ENCODE assay signal across 22 cellular contexts in genomic region chr6:109580519-109580918, GRCh38.
DNase-seq lines count a peak whose midpoint lies in the region; ATAC-seq and TF ChIP-seq lines count a peak whose summit lies in the region.
"Had no signal": no experiment of that assay in that cellular context is flagged by ENCODE, and none has a peak within 500 bp of the region (broad histone marks: within the 10 kb centered on the region; RNA-seq: fewer than 3 reads in every experiment).

No MANE protein-coding gene starts in this region.

- no peaks in the 10 kb centered on the region for H3K79me1 ChIP-seq in mesenchymal stem cell (replicated peaks; ENCODE audit: low read length, poor library complexity, severe bottlenecking)

- 69 to 78% methylated on average over 6 to 8 of the region's 8 CpGs for WGBS in endodermal cell (ENCODE audit: insufficient coverage in 1 of 2, insufficient read length in 1 of 2), 2 experiments
- WGBS in mesenchymal stem cell = 67% methylated on average over 8 of the region's 8 CpGs
- 87 to 89% methylated on average over 8 of the region's 8 CpGs for WGBS in thyroid gland, 2 donors

- no peaks in the 10 kb centered on the region for H3K36me3 Mint-ChIP-seq in endodermal cell (ENCODE audit: low read depth)
- H3K36me3 Mint-ChIP-seq in stimulated activated memory B cell treated with anti-CD40 and anti-IgM and Interleukin-4, amounts not matched to agents 10 μg/mL and 1 μg/mL and 100 μg/mL, for 72 hours = peaks cover 40% of the 10 kb centered on the region

- H3K23ac ChIP-seq in mesenchymal stem cell (ENCODE audit: low read length in 2 of 2) = no peak overlapping the region

- H3K4me3 Mint-ChIP-seq in endodermal cell = no peak overlapping the region
- H3K4me3 Mint-ChIP-seq in stimulated activated memory B cell treated with anti-CD40 and anti-IgM and Interleukin-4, amounts not matched to agents 10 μg/mL and 1 μg/mL and 100 μg/mL, for 72 hours = no peak overlapping the region
- H3K4me3 Mint-ChIP-seq: activated CD4-positive, alpha-beta T cell treated with anti-CD3 and anti-CD28 coated beads, Interleukin-2, amount 10 ng/mL, durations not matched to agents 7 days and 5 days; CD8-positive, alpha-beta T cell; immature natural killer cell had no signal

- no peaks in the 10 kb centered on the region for H3K4me1 Mint-ChIP-seq in endodermal cell
- no peaks in the 10 kb centered on the region for H3K4me1 Mint-ChIP-seq in stimulated activated memory B cell treated with anti-CD40 and anti-IgM and Interleukin-4, amounts not matched to agents 10 μg/mL and 1 μg/mL and 100 μg/mL, for 72 hours
- H3K4me1 Mint-ChIP-seq: activated CD4-positive, alpha-beta T cell treated with anti-CD3 and anti-CD28 coated beads, Interleukin-2, amount 10 ng/mL, durations not matched to agents 7 days and 5 days; immature natural killer cell had no signal

- peak overlapping the region; percentile 1 for H3K27ac Mint-ChIP-seq in endodermal cell
- H3K27ac Mint-ChIP-seq in stimulated activated memory B cell treated with anti-CD40 and anti-IgM and Interleukin-4, amounts not matched to agents 10 μg/mL and 1 μg/mL and 100 μg/mL, for 72 hours = no peak overlapping the region
- H3K27ac Mint-ChIP-seq: activated CD4-positive, alpha-beta T cell treated with anti-CD3 and anti-CD28 coated beads, Interleukin-2, amount 10 ng/mL, durations not matched to agents 7 days and 5 days; CD8-positive, alpha-beta T cell; immature natural killer cell had no signal

- no peaks in the 10 kb centered on the region for H3K9me3 ChIP-seq in SK-N-MC (ENCODE audit: low read depth, low read length)
- no peaks in the 10 kb centered on the region for H3K9me3 ChIP-seq in endodermal cell (ENCODE audit: control insufficient read depth, low read length)
- peaks cover 5% of the 10 kb centered on the region for H3K9me3 ChIP-seq in mesenchymal stem cell (ENCODE audit: control insufficient read depth, low read length)
- H3K9me3 ChIP-seq in vagina = no peaks in the 10 kb centered on the region
- H3K9me3 ChIP-seq in thyroid gland = no peaks in the 10 kb centered on the region

- intact Hi-C loops in vagina (cut with DNase I) = no loop called here
- intact Hi-C loops in thyroid gland (cut with DNase I) = no loop called here

- H2BK12ac ChIP-seq in mesenchymal stem cell (ENCODE audit: low read length in 2 of 2) = no peak overlapping the region

- no peak overlapping the region for H2BK5ac ChIP-seq in mesenchymal stem cell (ENCODE audit: low read depth, low read length, poor library complexity, severe bottlenecking)

- no peak overlapping the region for H4K8ac ChIP-seq in mesenchymal stem cell (ENCODE audit: low read length)

- H3K14ac ChIP-seq in mesenchymal stem cell (ENCODE audit: low read length in 2 of 2) = no peak overlapping the region

- peak overlapping the region; percentile 72; the same call in 1 of the 2 replicates for H3K27ac ChIP-seq in SK-N-MC
- H3K27ac ChIP-seq in endodermal cell (ENCODE audit: low read depth, low read length) = no peak overlapping the region
- H3K27ac ChIP-seq in mesenchymal stem cell (ENCODE audit: low read length, poor library complexity, severe bottlenecking) = no peak overlapping the region
- no peak overlapping the region for H3K27ac ChIP-seq in vagina
- H3K27ac ChIP-seq in thyroid gland = no peak overlapping the region
- H3K27ac ChIP-seq: gastroesophageal sphincter, GM23248 had no signal

- no peak overlapping the region for H2BK120ac ChIP-seq in mesenchymal stem cell (ENCODE audit: low read depth, low read length)

- H3K27me3 ChIP-seq in endodermal cell (ENCODE audit: control insufficient read depth, insufficient read depth, low read length, poor library complexity, severe bottlenecking) (no peaks in the 10 kb centered on the region), mesenchymal stem cell (ENCODE audit: control insufficient read depth in 1 of 2, insufficient read depth in 1 of 2, low read length in 2 of 2) (no peaks in the 10 kb centered on the region), vagina (no peaks in the 10 kb centered on the region), thyroid gland (no peaks in the 10 kb centered on the region)
- H3K27me3 ChIP-seq: gastroesophageal sphincter had no signal

- H3K4ac ChIP-seq in mesenchymal stem cell (ENCODE audit: low read depth in 1 of 2, low read length in 2 of 2) = no peak overlapping the region

- H3K27me3 Mint-ChIP-seq in endodermal cell (ENCODE audit: insufficient read depth) = peaks cover 3% of the 10 kb centered on the region
- no peaks in the 10 kb centered on the region for H3K27me3 Mint-ChIP-seq in stimulated activated memory B cell treated with anti-CD40 and anti-IgM and Interleukin-4, amounts not matched to agents 10 μg/mL and 1 μg/mL and 100 μg/mL, for 72 hours
- H3K27me3 Mint-ChIP-seq: activated CD4-positive, alpha-beta T cell treated with anti-CD3 and anti-CD28 coated beads, Interleukin-2, amount 10 ng/mL, durations not matched to agents 7 days and 5 days had no signal

- H4K91ac ChIP-seq in mesenchymal stem cell (ENCODE audit: low read length) = no peak overlapping the region

- H3K9ac ChIP-seq in SK-N-MC (ENCODE audit: insufficient read length) = no peak overlapping the region
- no peak overlapping the region for H3K9ac ChIP-seq in endodermal cell (ENCODE audit: extremely low read depth, low read length, poor library complexity, severe bottlenecking)
- H3K9ac ChIP-seq in mesenchymal stem cell (ENCODE audit: low read length) = no peak overlapping the region
- H3K9ac ChIP-seq: GM23248 had no signal

- H3K36me3 ChIP-seq in SK-N-MC (ENCODE audit: insufficient read depth, low read length) (no peaks in the 10 kb centered on the region), endodermal cell (ENCODE audit: control insufficient read depth, insufficient read depth, low read length) (no peaks in the 10 kb centered on the region), mesenchymal stem cell (ENCODE audit: control insufficient read depth in 1 of 2, insufficient read depth in 2 of 2, low read depth in 1 of 2, low read length in 2 of 2) (no peaks in the 10 kb centered on the region), vagina (no peaks in the 10 kb centered on the region), thyroid gland (no peaks in the 10 kb centered on the region)

- no peak for TF ChIP-seq CTCF in endodermal cell (conservative IDR thresholded peaks at IDR 0.05)
- TF ChIP-seq CTCF in vagina (IDR thresholded peaks at IDR 0.05) = no peak
- no peak for TF ChIP-seq CTCF in thyroid gland (IDR thresholded peaks at IDR 0.05)

- H3K9me3 Mint-ChIP-seq in endodermal cell = no peaks in the 10 kb centered on the region
- H3K9me3 Mint-ChIP-seq in stimulated activated memory B cell treated with anti-CD40 and anti-IgM and Interleukin-4, amounts not matched to agents 10 μg/mL and 1 μg/mL and 100 μg/mL, for 72 hours = no peaks in the 10 kb centered on the region
- H3K9me3 Mint-ChIP-seq: activated CD4-positive, alpha-beta T cell treated with anti-CD3 and anti-CD28 coated beads, Interleukin-2, amount 10 ng/mL, durations not matched to agents 7 days and 5 days; CD8-positive, alpha-beta T cell; immature natural killer cell had no signal

- H3K4me1 ChIP-seq in endodermal cell (ENCODE audit: control insufficient read depth, insufficient read depth, low read length) (no peaks in the 10 kb centered on the region), mesenchymal stem cell (ENCODE audit: control insufficient read depth, insufficient read depth, low read depth, low read length) (no peaks in the 10 kb centered on the region), vagina (no peaks in the 10 kb centered on the region), thyroid gland (no peaks in the 10 kb centered on the region)
- H3K4me1 ChIP-seq: gastroesophageal sphincter had no signal

- TF ChIP-seq POLR2A in vagina (IDR thresholded peaks at IDR 0.05) (no peak), thyroid gland (IDR thresholded peaks at IDR 0.05) (no peak)

- no peak overlapping the region for H2BK15ac ChIP-seq in mesenchymal stem cell (ENCODE audit: low read depth, poor library complexity, severe bottlenecking)

- H3K4me3 ChIP-seq in SK-N-MC = peak overlapping the region; percentile 30
- no peak overlapping the region for H3K4me3 ChIP-seq in endodermal cell (ENCODE audit: low read length)
- H3K4me3 ChIP-seq in mesenchymal stem cell (ENCODE audit: insufficient read depth in 1 of 2, low read depth in 1 of 2, low read length in 2 of 2) = no peak overlapping the region
- H3K4me3 ChIP-seq in vagina = no peak overlapping the region
- H3K4me3 ChIP-seq in thyroid gland (replicated peaks in 1 of 3) = no peak overlapping the region
- H3K4me3 ChIP-seq: gastroesophageal sphincter, GM23248 had no signal

- no peak overlapping the region for H3K4me2 ChIP-seq in mesenchymal stem cell (ENCODE audit: low read length, poor library complexity, severe bottlenecking)

- ATAC-seq in stimulated activated memory B cell treated with anti-CD40 and anti-IgM and Interleukin-4, amounts not matched to agents 10 μg/mL and 1 μg/mL and 100 μg/mL, for 72 hours = no peak
- ATAC-seq: CD8-positive, alpha-beta T cell; gastroesophageal sphincter had no signal

- no peak overlapping the region for H2AFZ ChIP-seq in mesenchymal stem cell (ENCODE audit: low read depth, low read length)
- H2AFZ ChIP-seq: GM23248 had no signal

- no peak overlapping the region for H3K18ac ChIP-seq in mesenchymal stem cell (ENCODE audit: low read depth in 1 of 2, low read length in 2 of 2)

- H2AK5ac ChIP-seq in mesenchymal stem cell (ENCODE audit: low read length, severe bottlenecking) = no peak overlapping the region

- peak; percentile 39 for DNase-seq in ELR (ENCODE audit: low read depth)
- peak; percentile 69 for DNase-seq in SK-N-MC (ENCODE audit: low read depth, low spot score)
- DNase-seq in endodermal cell = peak; percentile 68
- DNase-seq in mesenchymal stem cell = peak; percentile 3
- DNase-seq in NCI-H1048 (lab: John Stamatoyannopoulos, UW) = no peak
- no peak for DNase-seq in vagina (ENCODE audit: extremely low spot score in 2 of 2)
- DNase-seq in thyroid gland = no peak
- DNase-seq: activated CD4-positive, alpha-beta T cell treated with anti-CD3 and anti-CD28 coated beads, Interleukin-2, amount 10 ng/mL, durations not matched to agents 7 days and 5 days; activated naive CD4-positive, alpha-beta T cell treated with anti-CD3 and anti-CD28 coated beads, Interleukin-2, amount 50 U/mL, for 16 hours; CD8-positive, alpha-beta T cell; central memory CD4-positive, alpha-beta T cell; DND-41; GM23248; immature natural killer cell; MM.1S; NCI-H2081 treated with DMSO at 0.1 percent for 48 hours; NCI-H526; OCI-M1; retina; T1000 had no signal

Comparison
In these comparisons a context has a peak if more than half of its experiments do, and no peak if none do; other contexts are left out.
1. DNase-seq: peak in ELR (single experiment), SK-N-MC (single experiment), endodermal cell (single experiment) and mesenchymal stem cell (single experiment); none in NCI-H1048 (single experiment), vagina (0 of 2) and thyroid gland (0 of 2).